In the genomic region with DNA sequence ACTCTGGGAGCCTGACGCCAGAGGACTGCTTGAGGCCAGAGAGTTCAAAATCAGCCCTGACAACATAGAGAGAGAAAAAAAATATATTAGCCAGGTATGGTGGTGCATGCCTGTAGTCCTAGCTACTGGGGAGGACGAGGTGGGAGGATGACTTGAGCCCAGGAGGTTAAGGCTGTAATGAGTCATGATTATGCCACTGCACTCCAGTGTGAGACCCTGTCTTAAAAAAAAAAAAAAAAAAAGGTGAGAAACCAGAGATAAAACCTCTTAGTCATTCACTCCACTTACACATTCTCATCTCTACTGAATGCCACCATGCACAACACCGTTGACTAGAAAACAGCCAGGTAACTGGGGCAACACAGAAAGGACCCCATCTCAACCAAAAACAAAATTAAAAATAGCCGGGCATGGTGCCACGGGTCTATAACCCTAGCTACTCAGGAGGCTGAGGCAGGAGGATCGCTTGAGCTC, we compare ENCODE assay signal across 12 cellular contexts.
DNase-seq lines count a peak whose midpoint lies in the region; ATAC-seq and TF ChIP-seq lines count a peak whose summit lies in the region.
"Had no signal": no experiment of that assay in that cellular context is flagged by ENCODE, and none has a peak within 500 bp of the region (broad histone marks: within the 10 kb centered on the region; RNA-seq: fewer than 3 reads in every experiment).

No MANE protein-coding gene starts in this region.

- peaks cover 34% of the 10 kb centered on the region for H3K4me1 Mint-ChIP-seq in activated CD8-positive, alpha-beta T cell treated with anti-CD3 and anti-CD28 coated beads for 36 hours (ENCODE audit: low read depth)
- peaks cover 30% of the 10 kb centered on the region for H3K4me1 Mint-ChIP-seq in nephron progenitor cell

- no peak overlapping the region for H3K4me3 ChIP-seq in HEK293 (ENCODE audit: low read depth, low read length)
- H3K4me3 ChIP-seq: skin epidermis had no signal

- peak overlapping the region; percentile 86 for H3K27ac Mint-ChIP-seq in activated CD8-positive, alpha-beta T cell treated with anti-CD3 and anti-CD28 coated beads for 36 hours
- peak overlapping the region; percentile 36 for H3K27ac Mint-ChIP-seq in nephron progenitor cell

- ATAC-seq in activated CD8-positive, alpha-beta T cell treated with anti-CD3 and anti-CD28 coated beads for 36 hours, result peak; percentile 92
- no peak for ATAC-seq in GM18502 (IDR thresholded peaks at IDR 0.05; ENCODE audit: poor library complexity, unreplicated experiment)
- ATAC-seq: left ventricle myocardium superior had no signal

- no peak overlapping the region for H3K27ac ChIP-seq in HEK293 (ENCODE audit: extremely low read depth, low read depth, low read length)

- H3K9me3 Mint-ChIP-seq in activated CD8-positive, alpha-beta T cell treated with anti-CD3 and anti-CD28 coated beads for 36 hours, result peaks cover 6% of the 10 kb centered on the region
- H3K9me3 Mint-ChIP-seq in nephron progenitor cell, result peaks cover 17% of the 10 kb centered on the region

- DNase-seq in EL, result peak; percentile 17
- peak; percentile 63 for DNase-seq in activated CD8-positive, alpha-beta T cell treated with anti-CD3 and anti-CD28 coated beads for 36 hours
- no peak for DNase-seq in nephron progenitor cell
- no peak for DNase-seq in DMS114 treated with DMSO at 0.1 percent for 48 hours (lab: John Stamatoyannopoulos, UW; ENCODE audit: unreplicated experiment)
- DNase-seq in amygdala (lab: John Stamatoyannopoulos, UW), result no peak
- no peak for DNase-seq in COR-L47 (lab: John Stamatoyannopoulos, UW)
- DNase-seq: DND-41, KBM-7, left ventricle myocardium superior had no signal

- CTCF ChIA-PET in HEK293 (lab: Yijun Ruan, JAX), result no interaction called here
- CTCF ChIA-PET in activated CD8-positive, alpha-beta T cell treated with anti-CD3 and anti-CD28 coated beads for 36 hours (lab: Charles Lee), result interaction anchor here (1.3 kb wide), 1 partner anchor 146 kb away, joined by 3 read pairs; no protein-coding TSS in a partner anchor

- no peaks in the 10 kb centered on the region for H3K9me3 ChIP-seq in HEK293 (ENCODE audit: control insufficient read depth, insufficient read depth, low read depth, low read length)

- TF ChIP-seq CTCF in HEK293 (tag by site-specific recombination; IDR thresholded peaks at IDR 0.05) (no peak), nephron progenitor cell (IDR thresholded peaks at IDR 0.05) (no peak)
- TF ChIP-seq CTCF in activated CD8-positive, alpha-beta T cell treated with anti-CD3 and anti-CD28 coated beads for 36 hours (IDR thresholded peaks at IDR 0.05), result no peak

- intact Hi-C loops in activated CD8-positive, alpha-beta T cell treated with anti-CD3 and anti-CD28 coated beads for 36 hours (cut with micrococcal nuclease), result no loop called here

- H3K36me3 Mint-ChIP-seq in activated CD8-positive, alpha-beta T cell treated with anti-CD3 and anti-CD28 coated beads for 36 hours (ENCODE audit: low read depth), result peaks cover 44% of the 10 kb centered on the region
- H3K36me3 Mint-ChIP-seq in nephron progenitor cell (ENCODE audit: low read depth), result peaks cover 87% of the 10 kb centered on the region

- H3K4me3 Mint-ChIP-seq in activated CD8-positive, alpha-beta T cell treated with anti-CD3 and anti-CD28 coated beads for 36 hours, result no peak overlapping the region
- no peak overlapping the region for H3K4me3 Mint-ChIP-seq in nephron progenitor cell

- H3K4me1 ChIP-seq in HEK293 (ENCODE audit: control insufficient read depth, insufficient read depth, low read length), result no peaks in the 10 kb centered on the region

- POLR2A ChIA-PET in HEK293 (lab: Yijun Ruan, JAX), result no interaction called here
- POLR2A ChIA-PET in activated CD8-positive, alpha-beta T cell treated with anti-CD3 and anti-CD28 coated beads for 36 hours (lab: Charles Lee), result interaction anchor here (0.6 kb wide), 1 partner anchor 29 kb away, joined by 3 read pairs; no protein-coding TSS in a partner anchor

- no peaks in the 10 kb centered on the region for H3K27me3 Mint-ChIP-seq in activated CD8-positive, alpha-beta T cell treated with anti-CD3 and anti-CD28 coated beads for 36 hours
- H3K27me3 Mint-ChIP-seq in nephron progenitor cell (ENCODE audit: low read depth, poor library complexity), result no peaks in the 10 kb centered on the region

- peaks cover 19 to 35% of the 10 kb centered on the region in 2 experiments for H3K36me3 ChIP-seq in HEK293 (ENCODE audit: control insufficient read depth in 2 of 2, insufficient read depth in 1 of 2, low read length in 2 of 2)

TF ChIP-seq in HEK293, 187 proteins besides CTCF, POLR2A, EP300 and RAD21 (continues in another document):
- TF ChIP-seq RBAK (tag by site-specific recombination; IDR thresholded peaks at IDR 0.05) (no peak), MYNN (tag by site-specific recombination; IDR thresholded peaks at IDR 0.05; ENCODE audit: borderline replicate concordance) (no peak), KLF8 (tag by site-specific recombination; IDR thresholded peaks at IDR 0.05) (peak; percentile 14; the same call in 1 of the 2 replicates), SETDB1 (IDR thresholded peaks at IDR 0.05; ENCODE audit: insufficient read length, low read length) (peak; percentile 46), ZNF112 (tag by site-specific recombination; IDR thresholded peaks at IDR 0.05) (no peak), KLF9 (tag by site-specific recombination; IDR thresholded peaks at IDR 0.05; ENCODE audit: low read depth) (no peak), ELK4 (IDR thresholded peaks at IDR 0.05; ENCODE audit: borderline replicate concordance, low read depth, low read length) (no peak), ZNF274 (IDR thresholded peaks at IDR 0.05; ENCODE audit: low read length) (no peak), ZNF274 (tag by site-specific recombination; IDR thresholded peaks at IDR 0.05; ENCODE audit: borderline replicate concordance) (no peak), ZNF660 (tag by site-specific recombination; IDR thresholded peaks at IDR 0.05) (no peak), ZNF670 (tag by site-specific recombination; IDR thresholded peaks at IDR 0.05; ENCODE audit: low read depth) (no peak), ZNF404 (tag by site-specific recombination; IDR thresholded peaks at IDR 0.05) (no peak), FEZF1 (tag by site-specific recombination; IDR thresholded peaks at IDR 0.05) (no peak), ZNF175 (tag by site-specific recombination; IDR thresholded peaks at IDR 0.05) (no peak), ZBTB48 (tag by site-specific recombination; IDR thresholded peaks at IDR 0.05) (no peak), ZNF37A (tag by site-specific recombination; IDR thresholded peaks at IDR 0.05) (no peak), ZBTB26 (tag by site-specific recombination; optimal IDR thresholded peaks at IDR 0.05) (no peak), ZNF629 (tag by site-specific recombination; IDR thresholded peaks at IDR 0.05) (peak; percentile 27; the same call in 1 of the 2 replicates)
- TF ChIP-seq, protein P1, sequence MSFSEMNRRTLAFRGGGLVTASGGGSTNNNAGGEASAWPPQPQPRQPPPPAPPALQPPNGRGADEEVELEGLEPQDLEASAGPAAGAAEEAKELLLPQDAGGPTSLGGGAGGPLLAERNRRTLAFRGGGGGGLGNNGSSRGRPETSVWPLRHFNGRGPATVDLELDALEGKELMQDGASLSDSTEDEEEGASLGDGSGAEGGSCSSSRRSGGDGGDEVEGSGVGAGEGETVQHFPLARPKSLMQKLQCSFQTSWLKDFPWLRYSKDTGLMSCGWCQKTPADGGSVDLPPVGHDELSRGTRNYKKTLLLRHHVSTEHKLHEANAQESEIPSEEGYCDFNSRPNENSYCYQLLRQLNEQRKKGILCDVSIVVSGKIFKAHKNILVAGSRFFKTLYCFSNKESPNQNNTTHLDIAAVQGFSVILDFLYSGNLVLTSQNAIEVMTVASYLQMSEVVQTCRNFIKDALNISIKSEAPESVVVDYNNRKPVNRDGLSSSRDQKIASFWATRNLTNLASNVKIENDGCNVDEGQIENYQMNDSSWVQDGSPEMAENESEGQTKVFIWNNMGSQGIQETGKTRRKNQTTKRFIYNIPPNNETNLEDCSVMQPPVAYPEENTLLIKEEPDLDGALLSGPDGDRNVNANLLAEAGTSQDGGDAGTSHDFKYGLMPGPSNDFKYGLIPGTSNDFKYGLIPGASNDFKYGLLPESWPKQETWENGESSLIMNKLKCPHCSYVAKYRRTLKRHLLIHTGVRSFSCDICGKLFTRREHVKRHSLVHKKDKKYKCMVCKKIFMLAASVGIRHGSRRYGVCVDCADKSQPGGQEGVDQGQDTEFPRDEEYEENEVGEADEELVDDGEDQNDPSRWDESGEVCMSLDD (tag by site-specific recombination; IDR thresholded peaks at IDR 0.05), result no peak
- TF ChIP-seq, protein P2, sequence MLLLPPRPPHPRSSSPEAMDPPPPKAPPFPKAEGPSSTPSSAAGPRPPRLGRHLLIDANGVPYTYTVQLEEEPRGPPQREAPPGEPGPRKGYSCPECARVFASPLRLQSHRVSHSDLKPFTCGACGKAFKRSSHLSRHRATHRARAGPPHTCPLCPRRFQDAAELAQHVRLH (tag by site-specific recombination; IDR thresholded peaks at IDR 0.05), result no peak

Comparison
In these comparisons a context has a peak if more than half of its experiments do, and no peak if none do; other contexts are left out.
1. DNase-seq: peak in EL (single experiment) and activated CD8-positive, alpha-beta T cell treated with anti-CD3 and anti-CD28 coated beads for 36 hours (single experiment); none in nephron progenitor cell (single experiment), DMS114 treated with DMSO at 0.1 percent for 48 hours (single experiment), amygdala (0 of 56) and COR-L47 (single experiment).